23 cellular contexts compared by ENCODE assay signal in the genomic region with DNA sequence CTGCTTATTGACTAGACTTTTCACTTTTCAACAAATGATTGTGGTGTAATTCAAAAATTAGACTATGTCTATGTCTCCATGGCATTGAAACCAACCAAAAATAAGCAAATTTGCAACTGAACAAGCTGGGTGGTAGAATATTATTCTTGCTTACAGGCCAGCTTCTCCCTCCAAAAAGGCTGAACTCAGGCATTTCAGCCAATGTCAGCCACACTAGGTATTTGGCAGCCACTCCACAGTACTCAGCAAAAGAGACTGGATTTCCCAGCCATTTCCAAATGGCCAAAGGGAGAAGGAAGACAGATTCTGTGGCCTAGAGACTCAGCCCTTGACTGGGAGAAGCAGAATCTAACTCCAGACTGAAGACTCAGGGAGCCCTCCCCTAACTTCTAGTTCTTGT.
A peak's percentile ranks its signal among the peaks of the same experiment; 100 is the strongest.
DNase-seq lines count a peak whose midpoint lies in the region; ATAC-seq and TF ChIP-seq lines count a peak whose summit lies in the region.
"Had no signal": no experiment of that assay in that cellular context is flagged by ENCODE, and none has a peak within 500 bp of the region (broad histone marks: within the 10 kb centered on the region; RNA-seq: fewer than 3 reads in every experiment).

No MANE protein-coding gene starts in this region.

- no peak overlapping the region for H3K4me2 ChIP-seq in Karpas-422 (ENCODE audit: low read depth, low read length, poor library complexity, severe bottlenecking)
- H3K4me2 ChIP-seq: A549; BLaER1 treated with 17β-estradiol and CSF1 and Interleukin-3, amounts not matched to agents 10 nM and 100 nM had no signal

- H3K27me3 ChIP-seq in Karpas-422 (ENCODE audit: low read length) = no peaks in the 10 kb centered on the region
- no peaks in the 10 kb centered on the region for H3K27me3 ChIP-seq in aorta (ENCODE audit: control insufficient read depth in 1 of 2, insufficient read depth in 2 of 2, low read length in 1 of 2)
- H3K27me3 ChIP-seq in left lung = no peaks in the 10 kb centered on the region
- H3K27me3 ChIP-seq: BLaER1 treated with 17β-estradiol and CSF1 and Interleukin-3, amounts not matched to agents 10 nM and 100 nM had no signal

- no peak for TF ChIP-seq CTCF in left lung (IDR thresholded peaks at IDR 0.05)
- no peak for TF ChIP-seq CTCF in RWPE1 (conservative IDR thresholded peaks at IDR 0.05; ENCODE audit: low read depth)

- no peaks in the 10 kb centered on the region for H4K20me1 ChIP-seq in Karpas-422 (ENCODE audit: insufficient read depth, low read depth, low read length)
- H4K20me1 ChIP-seq: BLaER1 treated with 17β-estradiol and CSF1 and Interleukin-3, amounts not matched to agents 10 nM and 100 nM had no signal

- H3K9me2 ChIP-seq in Karpas-422 (replicated peaks; ENCODE audit: insufficient read depth, low read length) = no peaks in the 10 kb centered on the region

- intact Hi-C loops in aorta (cut with DNase I) (loop anchor here in 1 of 2 donors (10.0 kb wide), 1 partner anchor 174 kb away; no protein-coding TSS in a partner anchor), left lung (cut with DNase I) (no loop called here)

- H3K4me3 ChIP-seq in Karpas-422 (ENCODE audit: low read length) (no peak overlapping the region), aorta (ENCODE audit: low read length in 2 of 2) (no peak overlapping the region), left lung (no peak overlapping the region)
- H3K4me3 ChIP-seq: A549; BLaER1 treated with 17β-estradiol and CSF1 and Interleukin-3, amounts not matched to agents 10 nM and 100 nM; GM12878; HAP-1 had no signal

- ATAC-seq in aorta (ENCODE audit: low FRiP score) (peak; percentile 62), left lung (no peak)
- ATAC-seq: A549, GM12878 had no signal

- CTCF ChIA-PET in RWPE1 (lab: Yijun Ruan, JAX) = interaction anchor here (1.0 kb wide), 1 partner anchor 42 kb away, joined by 4 read pairs; no protein-coding TSS in a partner anchor

- no peak overlapping the region for H3K9ac ChIP-seq in Karpas-422 (ENCODE audit: low read length)
- H3K9ac ChIP-seq: BLaER1 treated with 17β-estradiol and CSF1 and Interleukin-3, amounts not matched to agents 10 nM and 100 nM had no signal

- DNase-seq in Karpas-422 (peak; percentile 1), medulla oblongata (ENCODE audit: extremely low spot score) (peak; percentile 17), stromal cell of bone marrow (ENCODE audit: low read depth) (peak; percentile 23), aorta (no peak), HuH-7.5 (ENCODE audit: low spot score) (no peak), left lung (no peak), RWPE1 (ENCODE audit: low spot score) (no peak)
- DNase-seq: 8988T; ACHN; AML-193; BE2C; CD4-positive, alpha-beta T cell; CD8-positive, alpha-beta memory T cell; DMS 273 treated with DMSO at 0.1 percent for 48 hours; DMS79; EL; GDM1; GOT3; HFFc6 had no signal

- no peak overlapping the region for H2AFZ ChIP-seq in Karpas-422 (ENCODE audit: low read length)

- no peaks in the 10 kb centered on the region for H3K79me2 ChIP-seq in Karpas-422 (ENCODE audit: low read length)

- H3K27ac ChIP-seq in Karpas-422 (ENCODE audit: low read length) (no peak overlapping the region), aorta (ENCODE audit: low read depth in 1 of 2, low read length in 2 of 2) (peak overlapping the region in 1 of 2 donors; percentile 51), left lung (no peak overlapping the region), RWPE1 (no peak overlapping the region)
- H3K27ac ChIP-seq: A549; BLaER1 treated with 17β-estradiol and CSF1 and Interleukin-3, amounts not matched to agents 10 nM and 100 nM had no signal

- no peaks in the 10 kb centered on the region for H3K4me1 ChIP-seq in Karpas-422 (ENCODE audit: low read length)
- peaks cover 4 to 5% of the 10 kb centered on the region in 2 donors for H3K4me1 ChIP-seq in aorta (ENCODE audit: control insufficient read depth in 1 of 2, insufficient read depth in 2 of 2, low read length in 2 of 2)
- no peaks in the 10 kb centered on the region for H3K4me1 ChIP-seq in left lung
- H3K4me1 ChIP-seq: A549; BE2C; BLaER1 treated with 17β-estradiol and CSF1 and Interleukin-3, amounts not matched to agents 10 nM and 100 nM had no signal

- POLR2A ChIA-PET in RWPE1 (lab: Yijun Ruan, JAX; ENCODE audit: low non-redundant PET) = no interaction called here

- no peaks in the 10 kb centered on the region for H3K9me3 ChIP-seq in Karpas-422 (ENCODE audit: low read length)
- H3K9me3 ChIP-seq in aorta (ENCODE audit: control insufficient read depth, low read length) = no peaks in the 10 kb centered on the region
- H3K9me3 ChIP-seq in left lung = no peaks in the 10 kb centered on the region
- H3K9me3 ChIP-seq: A549; BE2C; BLaER1 treated with 17β-estradiol and CSF1 and Interleukin-3, amounts not matched to agents 10 nM and 100 nM; HAP-1 had no signal

- H3K36me3 ChIP-seq in Karpas-422 (ENCODE audit: insufficient read depth, low read length) = no peaks in the 10 kb centered on the region
- no peaks in the 10 kb centered on the region for H3K36me3 ChIP-seq in aorta (ENCODE audit: control insufficient read depth in 1 of 2, insufficient read depth in 2 of 2, low read length in 1 of 2)
- no peaks in the 10 kb centered on the region for H3K36me3 ChIP-seq in left lung
- H3K36me3 ChIP-seq: BE2C; BLaER1 treated with 17β-estradiol and CSF1 and Interleukin-3, amounts not matched to agents 10 nM and 100 nM; HAP-1 had no signal

Comparison
In these comparisons a context has a peak if more than half of its experiments do, and no peak if none do; other contexts are left out.
1. DNase-seq: peak in Karpas-422 (single experiment), medulla oblongata (single experiment) and stromal cell of bone marrow (single experiment); none in aorta (0 of 2), HuH-7.5 (single experiment), left lung (0 of 2) and RWPE1 (single experiment).